ENCODE assay signal across 16 cellular contexts in genomic region chr2:99554238-99554637, GRCh38.
DNase-seq lines count a peak whose midpoint lies in the region; ATAC-seq, FAIRE-seq and TF ChIP-seq lines count a peak whose summit lies in the region.
"Had no signal": no experiment of that assay in that cellular context is flagged by ENCODE, and none has a peak within 500 bp of the region (broad histone marks: within the 10 kb centered on the region; RNA-seq: fewer than 3 reads in every experiment).

No MANE protein-coding gene starts in this region.

- TF ChIP-seq EP300 in A549 (IDR thresholded peaks at IDR 0.05) = no peak

- FAIRE-seq in A549 (lab: Jason Lieb, UNC) = no peak

- peak in 1 of 2 experiments; percentile 6; a peak in 1 of 5 replicates for TF ChIP-seq RAD21 in A549 (conservative IDR thresholded peaks at IDR 0.05 in 1 of 2, IDR thresholded peaks at IDR 0.05 in 1 of 2)

- no peaks in the 10 kb centered on the region for H3K27me3 ChIP-seq in HUES64 (ENCODE audit: insufficient read depth, low read length)
- H3K27me3 ChIP-seq: body of pancreas, stomach, vagina had no signal

- ATAC-seq in A549 (peak; percentile 54 to 59; a peak in 3 of 6 replicates), HG02981 (IDR thresholded peaks at IDR 0.05; ENCODE audit: unreplicated experiment) (no peak)
- ATAC-seq: body of pancreas had no signal

- POLR2A ChIA-PET in A549 (lab: Yijun Ruan, JAX) = no interaction called here

- no peak for TF ChIP-seq POLR2A in A549 (IDR thresholded peaks at IDR 0.05; ENCODE audit: low read length)

- no peak overlapping the region for H3K9ac ChIP-seq in HUES64 (ENCODE audit: low read depth, low read length)

- H3K4me1 ChIP-seq in A549 (no peaks in the 10 kb centered on the region), HUES64 (ENCODE audit: insufficient read depth, low read length) (peaks cover 21% of the 10 kb centered on the region)
- H3K4me1 ChIP-seq: body of pancreas, vagina had no signal

- no peak for TF ChIP-seq CTCF in A549 (IDR thresholded peaks at IDR 0.05)

- 60% methylated on average over 14 of the region's 23 CpGs for WGBS in A549 (ENCODE audit: missing lambda C conversion rate)
- 80% methylated on average over 23 of the region's 23 CpGs for WGBS in HUES64

- no peak overlapping the region for H3K4me2 ChIP-seq in A549

- CTCF ChIA-PET in A549 (lab: Yijun Ruan, JAX) = no interaction called here

- H3K4me3 ChIP-seq in A549 (no peak overlapping the region), HUES64 (ENCODE audit: low read length) (peak overlapping the region; percentile 32; the same call in 1 of the 2 replicates)
- H3K4me3 ChIP-seq: body of pancreas, stomach, vagina had no signal

- H3K9me3 ChIP-seq in A549 (no peaks in the 10 kb centered on the region), HUES64 (ENCODE audit: insufficient read depth, low read depth, low read length) (no peaks in the 10 kb centered on the region)
- H3K9me3 ChIP-seq: body of pancreas, stomach, vagina had no signal

- H3K36me3 ChIP-seq in HUES64 (ENCODE audit: insufficient read depth, low read length) = no peaks in the 10 kb centered on the region
- H3K36me3 ChIP-seq: vagina had no signal

- no peak overlapping the region for H3K27ac ChIP-seq in A549
- H3K27ac ChIP-seq in HUES64 (ENCODE audit: low read depth, low read length) = no peak overlapping the region
- H3K27ac ChIP-seq: body of pancreas, stomach, vagina, VCaP had no signal

- peak in 1 of 2 experiments; percentile 15 for DNase-seq in A549 (ENCODE audit: low read depth in 1 of 2, low spot score in 1 of 2)
- DNase-seq in astrocyte of the hippocampus (ENCODE audit: low read depth, low spot score) = peak; percentile 15
- DNase-seq in iPS-NIHi7 (ENCODE audit: extremely low spot score) = peak; percentile 73
- DNase-seq in stimulated activated naive CD4-positive, alpha-beta T cell (lab: John Stamatoyannopoulos, UW) = no peak
- DNase-seq in NCI-H146 (lab: John Stamatoyannopoulos, UW) = no peak
- no peak for DNase-seq in GOT3 (lab: John Stamatoyannopoulos, UW)
- DNase-seq: activated gamma-delta T cell, MM.1S, OCI-M1, stomach, SW 1271 had no signal

TF ChIP-seq in A549, 52 proteins besides CTCF, POLR2A, EP300 and RAD21:
- TF ChIP-seq MAX (IDR thresholded peaks at IDR 0.05) (no peak), ZNF302 (CRISPR knock-in tag; IDR thresholded peaks at IDR 0.05) (no peak), CHD2 (IDR thresholded peaks at IDR 0.05; ENCODE audit: low read length, partially characterized antibody) (no peak), FOSL2 (IDR thresholded peaks at IDR 0.05) (no peak), FOSL2 (CRISPR knock-in tag; IDR thresholded peaks at IDR 0.05) (no peak), HEYL (CRISPR knock-in tag; IDR thresholded peaks at IDR 0.05) (no peak), HES2 (IDR thresholded peaks at IDR 0.05) (no peak), CBX8 (IDR thresholded peaks at IDR 0.05) (no peak), PHF8 (IDR thresholded peaks at IDR 0.05; ENCODE audit: borderline replicate concordance, low read depth) (no peak), RNF2 (IDR thresholded peaks at IDR 0.05; ENCODE audit: borderline replicate concordance, low read depth) (no peak), TP53 (CRISPR knock-in tag; IDR thresholded peaks at IDR 0.05) (no peak), PBX3 (IDR thresholded peaks at IDR 0.05) (no peak), E2F6 (IDR thresholded peaks at IDR 0.05; ENCODE audit: borderline replicate concordance, low read depth) (no peak), ESRRA (IDR thresholded peaks at IDR 0.05; ENCODE audit: borderline replicate concordance, low read length) (no peak), ELK1 (IDR thresholded peaks at IDR 0.05; ENCODE audit: low read depth, low read length) (no peak), CHD4 (IDR thresholded peaks at IDR 0.05; ENCODE audit: borderline replicate concordance) (no peak), CEBPB (IDR thresholded peaks at IDR 0.05) (no peak), RCOR1 (IDR thresholded peaks at IDR 0.05; ENCODE audit: low read depth, low read length) (no peak), MAZ (IDR thresholded peaks at IDR 0.05; ENCODE audit: borderline replicate concordance, low read depth, low read length) (no peak), NPAS2 (CRISPR knock-in tag; IDR thresholded peaks at IDR 0.05; ENCODE audit: borderline replicate concordance) (no peak), REST (IDR thresholded peaks at IDR 0.05) (no peak)

Comparison
In these comparisons a context has a peak if more than half of its experiments do, and no peak if none do; other contexts are left out.
1. DNase-seq: peak in astrocyte of the hippocampus (single experiment) and iPS-NIHi7 (single experiment); none in stimulated activated naive CD4-positive, alpha-beta T cell (0 of 6), NCI-H146 (single experiment) and GOT3 (single experiment).